ENCODE assay signal across 8 cellular contexts in genomic region chr17:27236710-27237315, GRCh38. TPM values are rescaled to one million over a fixed set of nuclear protein-coding genes. Genes with fewer than 3 reads are reported as not detected.
DNase-seq lines count a peak whose midpoint lies in the region; ATAC-seq, FAIRE-seq and TF ChIP-seq lines count a peak whose summit lies in the region.

No MANE protein-coding gene starts in this region.

- TF ChIP-seq POLR2A in A549 (IDR thresholded peaks at IDR 0.05; ENCODE audit: low read length): no peak

- peak; percentile 72 for FAIRE-seq in A549 (lab: Jason Lieb, UNC)

- no peaks in the 10 kb centered on the region for H3K9me3 ChIP-seq in A549

- WGBS in A549 (ENCODE audit: missing lambda C conversion rate): 49% methylated on average over 3 of the region's 3 CpGs

- intact Hi-C loops in left colon (cut with DNase I, micrococcal nuclease): loop anchor here (5.0 to 10.0 kb wide), 2 partner anchors 365 to 368 kb away; no protein-coding TSS in a partner anchor

- TF ChIP-seq RAD21 in A549 (conservative IDR thresholded peaks at IDR 0.05 in 1 of 2, IDR thresholded peaks at IDR 0.05 in 1 of 2): peak; percentile 93 to 96

- in situ Hi-C loops in GM13976 (cut with MboI; ENCODE audit: low sequenced_read_pairs, unreplicated experiment): no loop called here

- ATAC-seq in A549 (peak; percentile 70 to 80; a peak in 4 of 6 replicates), left colon (peak; percentile 88), HG02763 (IDR thresholded peaks at IDR 0.05; ENCODE audit: unreplicated experiment) (no peak)

- CTCF ChIA-PET in A549 (lab: Yijun Ruan, JAX): interaction anchor here (0.6 to 11.4 kb wide), 68 partner anchors 8 to 822 kb away, joined by 3 to 306 read pairs (median 6); partner anchors contain the start of genes KSR1, LYRM9 and WSB1

- DNase-seq in A549 (ENCODE audit: low read depth in 1 of 2, low spot score in 1 of 2): peak; percentile 78 to 79
- DNase-seq in GM13976 (ENCODE audit: low spot score): peak; percentile 70
- peak; percentile 46 for DNase-seq in NCI-H2227 treated with DMSO at 0.1 percent for 48 hours (lab: John Stamatoyannopoulos, UW)
- DNase-seq in activated CD4-positive, CD25-positive, alpha-beta regulatory T cell (lab: John Stamatoyannopoulos, UW): peak; percentile 40 to 64 (median 48)
- DNase-seq in caudate nucleus (lab: John Stamatoyannopoulos, UW): peak in 45 of 61 donors; percentile 3 to 84 (median 28)
- DNase-seq in left colon: peak; percentile 68 to 90
- peak; percentile 56 to 69 for DNase-seq in stimulated activated CD4-positive, alpha-beta T cell treated with anti-CD3 and anti-CD28 coated beads, Interleukin-4, amount 100 ng/mL, for 4 hours

- no peak for TF ChIP-seq EP300 in A549 (IDR thresholded peaks at IDR 0.05)

- H3K27ac ChIP-seq in A549 (peak overlapping the region; percentile 2 to 31; a peak in 4 of 6 replicates), caudate nucleus (ENCODE audit: low read depth, low read length) (no peak overlapping the region)

- H3K4me3 ChIP-seq in A549: no peak overlapping the region

- POLR2A ChIA-PET in A549 (lab: Yijun Ruan, JAX): interaction anchor here (0.6 to 4.2 kb wide), 4 partner anchors 30 to 101 kb away, joined by 3 to 37 read pairs (median 10); partner anchors contain the start of gene WSB1

- peaks cover 24% of the 10 kb centered on the region for H3K4me1 ChIP-seq in A549

- H3K4me2 ChIP-seq in A549: peak overlapping the region; percentile 37

- TF ChIP-seq CTCF in A549 (IDR thresholded peaks at IDR 0.05) (peak; percentile 96), GM13976 (IDR thresholded peaks at IDR 0.05; ENCODE audit: borderline replicate concordance, control extremely low read depth, extremely low read depth, insufficient read depth, missing control alignments) (peak; percentile 77)

TF ChIP-seq in A549, 52 proteins besides CTCF, POLR2A, EP300 and RAD21:
- TF ChIP-seq FOXS1 (CRISPR knock-in tag; IDR thresholded peaks at IDR 0.05) (no peak), SMC3 (IDR thresholded peaks at IDR 0.05) (peak; percentile 96), PBX3 (IDR thresholded peaks at IDR 0.05) (no peak)

RNA-seq across cellular contexts. Expression of gene WSB1, which starts 57.1 kb away (rescaled TPM):
- 107 and 111 TPM in 2 replicates for polyA plus RNA-seq in A549 (2011; rRNA removed)
- polyA plus RNA-seq in A549 (2012; cell fraction: cytosol; rRNA removed): 81.8 and 97.0 TPM in 2 replicates
- polyA plus RNA-seq in A549 (2012; cell fraction: nucleus; rRNA removed): 137 and 157 TPM in 2 replicates
- polyA plus RNA-seq in A549 (2017; fragmentation: RNase III; extraction: RNeasy Plus Mini Kit Qiagen cat#74134 plus additional on column Dnase treatment): 41.1 to 50.7 TPM (median 46.0 TPM) in 3 replicates
- polyA minus RNA-seq in A549 (2011; rRNA and poly(A)+ RNA removed): 31.2 and 45.5 TPM in 2 replicates
- total RNA-seq in left colon: 100 to 1,000 TPM in 1 of 2 donors, 10 to 100 TPM in 1; 91.9 to 121 TPM

Comparison
In these comparisons a context has a peak if more than half of its experiments do, and no peak if none do; other contexts are left out.
1. DNase-seq: peak in every context shown above with its lines; median percentile 79 in left colon; 78 in A549; 70 in GM13976; 62 in stimulated activated CD4-positive, alpha-beta T cell treated with anti-CD3 and anti-CD28 coated beads, Interleukin-4, amount 100 ng/mL, for 4 hours; 48 in activated CD4-positive, CD25-positive, alpha-beta regulatory T cell; 46 in NCI-H2227 treated with DMSO at 0.1 percent for 48 hours; 28 in caudate nucleus.